In the genomic region with DNA sequence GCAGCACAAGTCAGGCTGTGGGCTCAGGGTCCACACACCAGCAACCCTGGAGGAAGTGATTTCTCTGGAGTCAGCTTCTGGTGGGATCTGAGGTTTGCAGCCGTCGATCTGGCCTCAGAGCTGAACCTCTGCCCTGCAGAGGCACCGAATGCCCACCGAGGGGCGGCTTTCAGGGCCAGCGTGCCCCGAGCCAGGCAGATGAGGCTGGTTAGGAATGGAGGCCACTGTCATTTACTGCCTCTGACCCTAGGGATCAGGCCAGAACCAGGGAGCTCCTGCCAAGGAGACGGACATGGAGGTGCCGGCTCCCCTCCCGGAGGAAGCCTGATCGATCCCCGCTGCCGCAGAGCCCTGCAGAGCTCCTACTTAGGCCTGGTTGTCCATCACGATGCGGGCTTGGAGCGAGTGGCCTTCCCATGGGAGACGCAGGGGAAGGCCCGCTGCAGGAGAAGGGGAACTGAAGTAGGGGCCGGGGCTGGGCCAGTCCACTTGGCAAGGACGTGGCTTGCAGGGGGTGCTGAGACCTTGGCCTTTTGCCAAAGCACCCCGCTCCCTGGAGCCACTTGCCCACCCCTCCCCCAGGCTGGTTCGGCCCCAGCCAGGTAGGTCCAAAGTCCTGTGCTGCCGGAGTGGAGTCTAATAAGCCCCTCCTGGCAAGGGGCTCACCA, we compare ENCODE assay signal across 22 cellular contexts. TPM values are rescaled to one million over a fixed set of nuclear protein-coding genes. Genes with fewer than 3 reads are reported as not detected.
DNase-seq lines count a peak whose midpoint lies in the region; ATAC-seq, FAIRE-seq and TF ChIP-seq lines count a peak whose summit lies in the region.
"Had no signal": no experiment of that assay in that cellular context is flagged by ENCODE, and none has a peak within 500 bp of the region (broad histone marks: within the 10 kb centered on the region; RNA-seq: fewer than 3 reads in every experiment).

No MANE protein-coding gene starts in this region.

- H3K36me3 ChIP-seq in heart right ventricle, result no peaks in the 10 kb centered on the region

- H3K4me3 ChIP-seq in heart right ventricle, result no peak overlapping the region
- H3K4me3 ChIP-seq in NB4 (ENCODE audit: low read depth, low read length), result no peak overlapping the region

- ATAC-seq in Right ventricle myocardium superior (ENCODE audit: poor library complexity) (no peak), heart right ventricle (no peak), GM21528 (IDR thresholded peaks at IDR 0.05; ENCODE audit: low FRiP score, unreplicated experiment) (no peak), GM19324 (IDR thresholded peaks at IDR 0.05; ENCODE audit: low FRiP score, unreplicated experiment) (no peak), GM19035 (IDR thresholded peaks at IDR 0.05; ENCODE audit: unreplicated experiment) (no peak)
- ATAC-seq: CD8-positive, alpha-beta T cell; HCT116 had no signal

- intact Hi-C loops in Right ventricle myocardium superior (cut with DNase I), result no loop called here
- intact Hi-C loops in heart right ventricle (cut with DNase I), result loop anchor here in 1 of 10 donors (10.0 kb wide), 1 partner anchor 494 kb away; no protein-coding TSS in a partner anchor

- FAIRE-seq in urothelium cell line (lab: Jason Lieb, UNC), result peak; percentile 79
- FAIRE-seq: A204.1, D721Med, GM12891, RCC 7860 had no signal

- WGBS in heart right ventricle, 2 donors, result 76 to 85% methylated on average over 23 of the region's 23 CpGs

- peaks cover 0 to 49% (median 27%) of the 10 kb centered on the region in 7 donors for H3K27me3 ChIP-seq in heart right ventricle

- TF ChIP-seq CTCF in heart right ventricle (IDR thresholded peaks at IDR 0.05) (no peak), NB4 (IDR thresholded peaks at IDR 0.05; ENCODE audit: low read depth, low read length) (peak; percentile 10)

- no peaks in the 10 kb centered on the region for H3K9me3 ChIP-seq in heart right ventricle

- peaks cover 16 to 33% (median 22%) of the 10 kb centered on the region in 9 donors for H3K4me1 ChIP-seq in heart right ventricle

- DNase-seq in Right ventricle myocardium superior (peak; percentile 26), heart right ventricle (no peak), NB4 (ENCODE audit: low read depth) (no peak), iPS-NIHi11 (ENCODE audit: low spot score) (peak; percentile 49), urothelium cell line (ENCODE audit: low spot score) (no peak)
- DNase-seq: CD8-positive, alpha-beta T cell; KBM-7; NCI-H1417; NCI-H187; NCI-H2107; NCI-H748 treated with DMSO at 0.1 percent for 48 hours; NK-92 treated with Interleukin-12 subunit alpha and Interleukin-12 subunit beta, amount 100 ng/mL, for 24 hours; SHP77 treated with DMSO at 0.1 percent for 48 hours had no signal

- no peak for TF ChIP-seq POLR2A in NB4 (IDR thresholded peaks at IDR 0.05; ENCODE audit: extremely low read depth, insufficient read length)

- no peak overlapping the region for H3K27ac ChIP-seq in heart right ventricle

RNA-seq across cellular contexts. Expression of a gene that starts 19.6 kb away (rescaled TPM):
- total RNA-seq in Right ventricle myocardium superior (10.8 TPM), heart right ventricle (1 to 10 TPM; 3.4 to 9.5 (median 6.4) TPM)
- polyA plus RNA-seq in heart right ventricle, result 1 to 10 TPM; 3.0 to 5.7 TPM
- total RNA-seq: CD8-positive, alpha-beta T cell; OCI-LY7 had no signal

Comparison
In these comparisons a context has a peak if more than half of its experiments do, and no peak if none do; other contexts are left out.
1. DNase-seq: peak in Right ventricle myocardium superior (single experiment) and iPS-NIHi11 (single experiment); none in heart right ventricle (0 of 2), NB4 (single experiment) and urothelium cell line (single experiment).